18 cellular contexts compared by ENCODE assay signal in the genomic region with DNA sequence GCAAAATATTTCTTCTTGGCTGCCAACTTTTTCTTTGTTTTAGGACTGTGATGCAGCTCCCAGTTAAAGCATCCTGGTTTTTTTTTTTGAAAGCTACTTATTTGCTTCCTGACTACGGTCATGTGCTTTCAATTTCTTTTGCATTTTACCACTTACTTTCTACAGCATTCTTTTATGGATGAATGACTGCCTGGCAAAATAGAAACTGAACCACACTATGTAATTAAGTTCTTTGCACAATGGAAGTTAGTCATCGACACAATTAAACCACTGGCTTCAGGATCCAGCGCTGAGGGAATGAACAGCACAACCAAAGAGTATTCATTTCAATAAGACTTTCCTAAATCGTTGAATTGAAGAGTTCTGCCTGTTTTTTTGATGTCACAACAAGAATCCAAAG.
DNase-seq lines count a peak whose midpoint lies in the region; ATAC-seq and TF ChIP-seq lines count a peak whose summit lies in the region.
"Had no signal": no experiment of that assay in that cellular context is flagged by ENCODE, and none has a peak within 500 bp of the region (broad histone marks: within the 10 kb centered on the region; RNA-seq: fewer than 3 reads in every experiment).

No MANE protein-coding gene starts in this region.

- H3K9me3 ChIP-seq in neural progenitor cell (ENCODE audit: low read depth) (no peaks in the 10 kb centered on the region), left lung (no peaks in the 10 kb centered on the region), uterus (no peaks in the 10 kb centered on the region), spleen (no peaks in the 10 kb centered on the region)
- H3K9me3 ChIP-seq: esophagus squamous epithelium had no signal

- no peaks in the 10 kb centered on the region for H3K36me3 Mint-ChIP-seq in neural progenitor cell

- TF ChIP-seq POLR2A in uterus (IDR thresholded peaks at IDR 0.05) (no peak), spleen (IDR thresholded peaks at IDR 0.05) (no peak)

- H3K27me3 Mint-ChIP-seq in neural progenitor cell (ENCODE audit: insufficient read depth, low read depth), result peaks cover 2% of the 10 kb centered on the region
- H3K27me3 Mint-ChIP-seq: activated B cell treated with CpG ODN at 0.5 μM for 24 hours; CD4-positive, alpha-beta T cell; natural killer cell treated with Interleukin-12 subunit alpha and Interleukin-12 subunit beta and Interleukin-15 and Interleukin-18, amount 100 ng/mL, for 72 hours had no signal

- H3K9me3 Mint-ChIP-seq in neural progenitor cell, result no peaks in the 10 kb centered on the region
- H3K9me3 Mint-ChIP-seq: activated B cell treated with CpG ODN at 0.5 μM for 24 hours; CD4-positive, alpha-beta T cell had no signal

- H3K27ac ChIP-seq in neural progenitor cell (no peak overlapping the region), left lung (no peak overlapping the region), uterus (no peak overlapping the region), spleen (no peak overlapping the region)
- H3K27ac ChIP-seq: cardiac muscle cell, esophagus squamous epithelium had no signal

- 48 to 73% (median 65%) methylated on average over 4 of the region's 4 CpGs for WGBS in spleen, 5 donors

- H3K36me3 ChIP-seq in neural progenitor cell, result no peaks in the 10 kb centered on the region
- no peaks in the 10 kb centered on the region for H3K36me3 ChIP-seq in left lung
- no peaks in the 10 kb centered on the region for H3K36me3 ChIP-seq in uterus
- no peaks in the 10 kb centered on the region for H3K36me3 ChIP-seq in spleen
- H3K36me3 ChIP-seq: cardiac muscle cell, esophagus squamous epithelium had no signal

- intact Hi-C loops in left lung (cut with DNase I), result no loop called here
- intact Hi-C loops in uterus (cut with DNase I; ENCODE audit: low total_unique reads), result no loop called here
- intact Hi-C loops in spleen (cut with DNase I; ENCODE audit: low total_unique reads), result no loop called here

- H3K27ac Mint-ChIP-seq in neural progenitor cell, result peak overlapping the region; percentile 91
- H3K27ac Mint-ChIP-seq: activated B cell treated with CpG ODN at 0.5 μM for 24 hours; CD4-positive, alpha-beta T cell; natural killer cell treated with Interleukin-12 subunit alpha and Interleukin-12 subunit beta and Interleukin-15 and Interleukin-18, amount 100 ng/mL, for 72 hours had no signal

- peak overlapping the region; percentile 70 for H2AFZ ChIP-seq in neural progenitor cell (replicated peaks)

- no peak overlapping the region for H3K9ac ChIP-seq in neural progenitor cell

- peaks cover 11% of the 10 kb centered on the region for H3K4me1 Mint-ChIP-seq in neural progenitor cell
- H3K4me1 Mint-ChIP-seq: activated B cell treated with CpG ODN at 0.5 μM for 24 hours had no signal

- peak; percentile 5 for DNase-seq in COR-L47 (lab: John Stamatoyannopoulos, UW)
- peak; percentile 51 for DNase-seq in NCI-H1105 (lab: John Stamatoyannopoulos, UW)
- peak; percentile 54 for DNase-seq in choroid plexus epithelial cell (ENCODE audit: low read depth)
- peak; percentile 38 for DNase-seq in neural progenitor cell (ENCODE audit: low spot score)
- no peak for DNase-seq in activated CD4-positive, alpha-beta T cell treated with anti-CD3 and anti-CD28 coated beads, Interleukin-2, amount 50 U/mL, for 4 hours
- no peak for DNase-seq in left lung
- no peak for DNase-seq in uterus
- no peak for DNase-seq in spleen
- DNase-seq: activated B cell treated with CpG ODN at 0.5 μM for 24 hours; activated T-cell treated with anti-CD3 and anti-CD28 coated beads, Interleukin-2, amount 50 U/mL, for 48 hours; CD4-positive, alpha-beta T cell; esophagus squamous epithelium; IMR-90; NCI-H2171 treated with DMSO at 0.1 percent for 48 hours; RPMI8226 had no signal

- no peaks in the 10 kb centered on the region for H3K79me2 ChIP-seq in neural progenitor cell (ENCODE audit: low read depth)

- no peaks in the 10 kb centered on the region for H4K20me1 ChIP-seq in neural progenitor cell (ENCODE audit: low read depth)

- peak overlapping the region; percentile 41 for H3K4me3 Mint-ChIP-seq in neural progenitor cell
- H3K4me3 Mint-ChIP-seq: activated B cell treated with CpG ODN at 0.5 μM for 24 hours; CD4-positive, alpha-beta T cell; natural killer cell treated with Interleukin-12 subunit alpha and Interleukin-12 subunit beta and Interleukin-15 and Interleukin-18, amount 100 ng/mL, for 72 hours had no signal

- peaks cover 12% of the 10 kb centered on the region for H3K4me1 ChIP-seq in neural progenitor cell
- H3K4me1 ChIP-seq in left lung, result no peaks in the 10 kb centered on the region
- H3K4me1 ChIP-seq in uterus, result no peaks in the 10 kb centered on the region
- no peaks in the 10 kb centered on the region for H3K4me1 ChIP-seq in spleen
- H3K4me1 ChIP-seq: esophagus squamous epithelium had no signal

- peak overlapping the region; percentile 11 for H3K4me3 ChIP-seq in choroid plexus epithelial cell (ENCODE audit: low read depth, low read length)
- no peak overlapping the region for H3K4me3 ChIP-seq in neural progenitor cell
- H3K4me3 ChIP-seq in left lung, result no peak overlapping the region
- no peak overlapping the region for H3K4me3 ChIP-seq in uterus
- no peak overlapping the region for H3K4me3 ChIP-seq in spleen
- H3K4me3 ChIP-seq: cardiac muscle cell, esophagus squamous epithelium had no signal

- ATAC-seq in left lung, result no peak
- ATAC-seq: HCT116; natural killer cell treated with Interleukin-12 subunit alpha and Interleukin-12 subunit beta and Interleukin-15 and Interleukin-18, amount 100 ng/mL, for 72 hours had no signal

- H3K27me3 ChIP-seq in neural progenitor cell (no peaks in the 10 kb centered on the region), left lung (no peaks in the 10 kb centered on the region), uterus (no peaks in the 10 kb centered on the region), spleen (replicated peaks in 1 of 7) (no peaks in the 10 kb centered on the region)
- H3K27me3 ChIP-seq: cardiac muscle cell, esophagus squamous epithelium had no signal

- H3F3A ChIP-seq in neural progenitor cell (ENCODE audit: low read depth), result no peaks in the 10 kb centered on the region

- TF ChIP-seq CTCF in choroid plexus epithelial cell (conservative IDR thresholded peaks at IDR 0.05; ENCODE audit: low read depth, low read length) (no peak), neural progenitor cell (IDR thresholded peaks at IDR 0.05) (no peak), left lung (IDR thresholded peaks at IDR 0.05) (no peak), uterus (IDR thresholded peaks at IDR 0.05) (no peak), spleen (IDR thresholded peaks at IDR 0.05 in 8 of 11, conservative IDR thresholded peaks at IDR 0.05 in 3 of 11) (no peak)

- peak overlapping the region; percentile 43 for H3K4me2 ChIP-seq in neural progenitor cell

Comparison
In these comparisons a context has a peak if more than half of its experiments do, and no peak if none do; other contexts are left out.
1. DNase-seq: peak in COR-L47 (single experiment), NCI-H1105 (single experiment), choroid plexus epithelial cell (single experiment) and neural progenitor cell (single experiment); none in activated CD4-positive, alpha-beta T cell treated with anti-CD3 and anti-CD28 coated beads, Interleukin-2, amount 50 U/mL, for 4 hours (0 of 2), left lung (0 of 2), uterus (0 of 2) and spleen (single experiment).